Comparison of ENCODE assay signal across 8 cellular contexts in genomic region chr12:55720894-55721444, GRCh38. TPM values are rescaled to one million over a fixed set of nuclear protein-coding genes. Genes with fewer than 3 reads are reported as not detected.
DNase-seq lines count a peak whose midpoint lies in the region; ATAC-seq and TF ChIP-seq lines count a peak whose summit lies in the region.

No MANE protein-coding gene starts in this region.

- H4K20me1 ChIP-seq in osteoblast (ENCODE audit: insufficient read depth, low read length) = peaks cover 33% of the 10 kb centered on the region

- H3K36me3 ChIP-seq in H7 (replicated peaks; ENCODE audit: control insufficient read depth, insufficient read depth, low read length) (peaks cover 18% of the 10 kb centered on the region), RWPE2 (ENCODE audit: low read depth) (peaks cover 24% of the 10 kb centered on the region), osteoblast (ENCODE audit: insufficient read depth, low read length) (peaks cover 30% of the 10 kb centered on the region)

- peaks cover 26% of the 10 kb centered on the region for H3K79me2 ChIP-seq in osteoblast (ENCODE audit: insufficient read depth, low read length)

- H3K4me3 Mint-ChIP-seq in mesothelial cell of epicardium = no peak overlapping the region

- no peak overlapping the region for H3K27ac Mint-ChIP-seq in mesothelial cell of epicardium

- peaks cover 29% of the 10 kb centered on the region for H3K4me1 Mint-ChIP-seq in mesothelial cell of epicardium

- no peak overlapping the region for H2AFZ ChIP-seq in osteoblast (ENCODE audit: low read length)

- H3K27ac ChIP-seq in RWPE2 (ENCODE audit: poor library complexity, severe bottlenecking) = peak overlapping the region; percentile 25
- peak overlapping the region; percentile 65 for H3K27ac ChIP-seq in osteoblast (ENCODE audit: low read depth, low read length)

- ATAC-seq in RWPE2 (ENCODE audit: low read depth) (peak; percentile 76), HG02852 (IDR thresholded peaks at IDR 0.05; ENCODE audit: unreplicated experiment) (no peak), GM19328 (IDR thresholded peaks at IDR 0.05; ENCODE audit: unreplicated experiment) (no peak)

- H3K4me3 ChIP-seq in H7 (ENCODE audit: insufficient read depth, low read depth, low read length) (no peak overlapping the region), RWPE2 (ENCODE audit: severe bottlenecking) (no peak overlapping the region), osteoblast (ENCODE audit: insufficient read depth, low read length) (peak overlapping the region; percentile 63)

- H3K9me3 Mint-ChIP-seq in mesothelial cell of epicardium = no peaks in the 10 kb centered on the region

- H3K36me3 Mint-ChIP-seq in mesothelial cell of epicardium = peaks cover 6% of the 10 kb centered on the region

- peak overlapping the region; percentile 78 for H3K4me2 ChIP-seq in osteoblast (ENCODE audit: insufficient read depth, low read length)

- TF ChIP-seq CTCF in RWPE2 (IDR thresholded peaks at IDR 0.05; ENCODE audit: poor library complexity, severe bottlenecking) (peak; percentile 81), osteoblast (IDR thresholded peaks at IDR 0.05; ENCODE audit: extremely low read depth, low read depth, low read length) (peak; percentile 78), mesothelial cell of epicardium (IDR thresholded peaks at IDR 0.05; ENCODE audit: unreplicated experiment) (no peak)

- H3K27me3 Mint-ChIP-seq in mesothelial cell of epicardium (ENCODE audit: low read depth) = peaks cover 1% of the 10 kb centered on the region

- H3K9me3 ChIP-seq in RWPE2 (ENCODE audit: severe bottlenecking) (no peaks in the 10 kb centered on the region), osteoblast (ENCODE audit: low read depth, low read length) (no peaks in the 10 kb centered on the region)

- peak; percentile 91 for DNase-seq in AG08395 (ENCODE audit: low spot score)
- DNase-seq in H7 = peak; percentile 81
- DNase-seq in RWPE2 (ENCODE audit: low spot score) = peak; percentile 88
- peak; percentile 98 for DNase-seq in fibroblast of peridontal ligament (ENCODE audit: extremely low read depth)
- peak; percentile 94 for DNase-seq in osteoblast (ENCODE audit: insufficient read length, low spot score, missing footprints)
- no peak for DNase-seq in mesothelial cell of epicardium (ENCODE audit: low spot score in 2 of 2, unreplicated experiment in 2 of 2)

- H3K27me3 ChIP-seq in H7 (ENCODE audit: control insufficient read depth, insufficient read depth, low read length) = no peaks in the 10 kb centered on the region
- H3K27me3 ChIP-seq in RWPE2 (ENCODE audit: insufficient read depth, poor library complexity, severe bottlenecking) = no peaks in the 10 kb centered on the region
- H3K27me3 ChIP-seq in osteoblast (ENCODE audit: insufficient read depth, low read length) = no peaks in the 10 kb centered on the region

- H3K4me1 ChIP-seq in RWPE2 (ENCODE audit: insufficient read depth, poor library complexity, severe bottlenecking) (peaks cover 12% of the 10 kb centered on the region), osteoblast (ENCODE audit: insufficient read depth, low read length) (peaks cover 77% of the 10 kb centered on the region)

RNA-seq across cellular contexts. Expression of gene RDH5, which starts 0.8 kb away (rescaled TPM):
- 2.1 and 4.2 TPM in 2 replicates for total RNA-seq in H7 (2014; rRNA removed; shearing (Covaris generic))
- total RNA-seq in osteoblast (27.7 and 32.2 TPM in 2 replicates), mesothelial cell of epicardium (9.7 to 11.2 TPM (median 11.2 TPM) in 3 replicates)

RNA-seq across cellular contexts. Expression of gene BLOC1S1, which starts 5.1 kb away (rescaled TPM):
- total RNA-seq in H7 (2014; rRNA removed; shearing (Covaris generic)) = 59.6 and 76.9 TPM in 2 replicates
- total RNA-seq in osteoblast (46.0 and 59.4 TPM in 2 replicates), mesothelial cell of epicardium (58.0 to 63.4 TPM (median 61.6 TPM) in 3 replicates)

RNA-seq across cellular contexts. Expression of gene CD63, which starts 7.8 kb away (rescaled TPM):
- 314 and 321 TPM in 2 replicates for total RNA-seq in H7 (2014; rRNA removed; shearing (Covaris generic))
- 3,072 and 3,128 TPM in 2 replicates for total RNA-seq in osteoblast
- total RNA-seq in mesothelial cell of epicardium = 429 to 438 TPM (median 438 TPM) in 3 replicates

RNA-seq across cellular contexts. Expression of gene ITGA7, which starts 13.3 kb away (rescaled TPM):
- 38.0 and 46.1 TPM in 2 replicates for total RNA-seq in H7 (2014; rRNA removed; shearing (Covaris generic))
- total RNA-seq in osteoblast = 22.4 and 24.8 TPM in 2 replicates
- total RNA-seq in mesothelial cell of epicardium = 32.5 to 34.0 TPM (median 33.2 TPM) in 3 replicates

RNA-seq across cellular contexts. Expression of gene GDF11, which starts 22.0 kb away (rescaled TPM):
- 11.1 and 13.7 TPM in 2 replicates for total RNA-seq in H7 (2014; rRNA removed; shearing (Covaris generic))
- total RNA-seq in osteoblast (4.1 and 4.3 TPM in 2 replicates), mesothelial cell of epicardium (17.0 to 18.7 TPM (median 18.1 TPM) in 3 replicates)

Comparison
In these comparisons a context has a peak if more than half of its experiments do, and no peak if none do; other contexts are left out.
1. DNase-seq: peak in AG08395 (single experiment), H7 (single experiment), RWPE2 (single experiment), fibroblast of peridontal ligament (single experiment) and osteoblast (single experiment); none in mesothelial cell of epicardium (0 of 2).